1 cellular context compared by ENCODE assay signal in the genomic region with DNA sequence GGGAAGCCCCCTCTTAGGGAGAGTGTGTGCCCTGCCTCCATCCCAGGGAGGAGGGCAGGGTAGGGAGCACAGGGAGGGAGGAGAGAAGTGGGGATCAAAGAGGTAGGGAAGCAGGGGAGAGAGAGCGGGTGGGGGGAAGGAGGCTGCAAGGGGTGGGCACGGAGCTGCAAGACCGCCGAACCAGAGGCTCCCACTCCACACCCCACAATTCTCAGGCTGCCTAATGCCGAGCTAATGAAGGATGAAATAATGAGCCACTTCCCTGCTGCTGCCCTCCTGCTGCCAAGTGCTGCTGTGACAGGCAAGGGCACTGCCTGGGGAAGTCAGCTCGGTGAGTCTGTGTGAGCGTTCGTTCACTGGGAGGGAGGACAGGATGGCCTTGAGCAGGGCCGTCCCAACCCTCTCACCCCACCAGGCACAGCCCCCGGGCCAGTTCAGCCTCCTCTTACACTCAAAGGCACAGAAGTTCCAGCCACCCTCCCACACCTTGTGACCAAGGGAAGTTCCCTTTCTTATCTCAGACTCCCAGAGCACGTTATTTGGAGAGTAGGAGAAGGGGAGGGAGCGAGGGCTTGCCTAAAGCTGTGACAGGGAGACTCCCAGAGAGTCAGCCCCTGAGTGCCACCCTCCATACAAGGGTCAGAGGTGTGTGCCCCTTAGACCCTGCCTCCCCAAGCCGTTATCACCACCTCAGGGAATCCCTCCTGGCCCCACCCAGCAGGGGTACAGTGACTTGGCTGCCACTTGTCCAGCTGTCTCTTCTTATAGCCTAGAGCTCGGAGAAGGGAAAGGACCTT.
TF ChIP-seq lines count a peak whose summit lies in the region.

No MANE protein-coding gene starts in this region.

TF ChIP-seq in HCT116, 20 proteins besides CTCF, POLR2A, EP300 and RAD21 (continued from another document):
- TF ChIP-seq EZH2 (IDR thresholded peaks at IDR 0.05) (no peak), SP1 (IDR thresholded peaks at IDR 0.05; ENCODE audit: low read depth) (no peak), EZH2phosphoT487 (IDR thresholded peaks at IDR 0.05; ENCODE audit: borderline replicate concordance) (no peak)
- TF ChIP-seq, protein P1, sequence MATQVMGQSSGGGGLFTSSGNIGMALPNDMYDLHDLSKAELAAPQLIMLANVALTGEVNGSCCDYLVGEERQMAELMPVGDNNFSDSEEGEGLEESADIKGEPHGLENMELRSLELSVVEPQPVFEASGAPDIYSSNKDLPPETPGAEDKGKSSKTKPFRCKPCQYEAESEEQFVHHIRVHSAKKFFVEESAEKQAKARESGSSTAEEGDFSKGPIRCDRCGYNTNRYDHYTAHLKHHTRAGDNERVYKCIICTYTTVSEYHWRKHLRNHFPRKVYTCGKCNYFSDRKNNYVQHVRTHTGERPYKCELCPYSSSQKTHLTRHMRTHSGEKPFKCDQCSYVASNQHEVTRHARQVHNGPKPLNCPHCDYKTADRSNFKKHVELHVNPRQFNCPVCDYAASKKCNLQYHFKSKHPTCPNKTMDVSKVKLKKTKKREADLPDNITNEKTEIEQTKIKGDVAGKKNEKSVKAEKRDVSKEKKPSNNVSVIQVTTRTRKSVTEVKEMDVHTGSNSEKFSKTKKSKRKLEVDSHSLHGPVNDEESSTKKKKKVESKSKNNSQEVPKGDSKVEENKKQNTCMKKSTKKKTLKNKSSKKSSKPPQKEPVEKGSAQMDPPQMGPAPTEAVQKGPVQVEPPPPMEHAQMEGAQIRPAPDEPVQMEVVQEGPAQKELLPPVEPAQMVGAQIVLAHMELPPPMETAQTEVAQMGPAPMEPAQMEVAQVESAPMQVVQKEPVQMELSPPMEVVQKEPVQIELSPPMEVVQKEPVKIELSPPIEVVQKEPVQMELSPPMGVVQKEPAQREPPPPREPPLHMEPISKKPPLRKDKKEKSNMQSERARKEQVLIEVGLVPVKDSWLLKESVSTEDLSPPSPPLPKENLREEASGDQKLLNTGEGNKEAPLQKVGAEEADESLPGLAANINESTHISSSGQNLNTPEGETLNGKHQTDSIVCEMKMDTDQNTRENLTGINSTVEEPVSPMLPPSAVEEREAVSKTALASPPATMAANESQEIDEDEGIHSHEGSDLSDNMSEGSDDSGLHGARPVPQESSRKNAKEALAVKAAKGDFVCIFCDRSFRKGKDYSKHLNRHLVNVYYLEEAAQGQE (IDR thresholded peaks at IDR 0.05; ENCODE audit: low read depth), result no peak
- TF ChIP-seq, protein P2, sequence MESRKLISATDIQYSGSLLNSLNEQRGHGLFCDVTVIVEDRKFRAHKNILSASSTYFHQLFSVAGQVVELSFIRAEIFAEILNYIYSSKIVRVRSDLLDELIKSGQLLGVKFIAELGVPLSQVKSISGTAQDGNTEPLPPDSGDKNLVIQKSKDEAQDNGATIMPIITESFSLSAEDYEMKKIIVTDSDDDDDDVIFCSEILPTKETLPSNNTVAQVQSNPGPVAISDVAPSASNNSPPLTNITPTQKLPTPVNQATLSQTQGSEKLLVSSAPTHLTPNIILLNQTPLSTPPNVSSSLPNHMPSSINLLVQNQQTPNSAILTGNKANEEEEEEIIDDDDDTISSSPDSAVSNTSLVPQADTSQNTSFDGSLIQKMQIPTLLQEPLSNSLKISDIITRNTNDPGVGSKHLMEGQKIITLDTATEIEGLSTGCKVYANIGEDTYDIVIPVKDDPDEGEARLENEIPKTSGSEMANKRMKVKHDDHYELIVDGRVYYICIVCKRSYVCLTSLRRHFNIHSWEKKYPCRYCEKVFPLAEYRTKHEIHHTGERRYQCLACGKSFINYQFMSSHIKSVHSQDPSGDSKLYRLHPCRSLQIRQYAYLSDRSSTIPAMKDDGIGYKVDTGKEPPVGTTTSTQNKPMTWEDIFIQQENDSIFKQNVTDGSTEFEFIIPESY (IDR thresholded peaks at IDR 0.05; ENCODE audit: extremely low read depth, insufficient replicate concordance, low read length), result no peak
- TF ChIP-seq, protein P3, sequence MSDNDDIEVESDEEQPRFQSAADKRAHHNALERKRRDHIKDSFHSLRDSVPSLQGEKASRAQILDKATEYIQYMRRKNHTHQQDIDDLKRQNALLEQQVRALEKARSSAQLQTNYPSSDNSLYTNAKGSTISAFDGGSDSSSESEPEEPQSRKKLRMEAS (IDR thresholded peaks at IDR 0.05), result no peak
